Comparison of ENCODE assay signal across 8 cellular contexts in the genomic region with DNA sequence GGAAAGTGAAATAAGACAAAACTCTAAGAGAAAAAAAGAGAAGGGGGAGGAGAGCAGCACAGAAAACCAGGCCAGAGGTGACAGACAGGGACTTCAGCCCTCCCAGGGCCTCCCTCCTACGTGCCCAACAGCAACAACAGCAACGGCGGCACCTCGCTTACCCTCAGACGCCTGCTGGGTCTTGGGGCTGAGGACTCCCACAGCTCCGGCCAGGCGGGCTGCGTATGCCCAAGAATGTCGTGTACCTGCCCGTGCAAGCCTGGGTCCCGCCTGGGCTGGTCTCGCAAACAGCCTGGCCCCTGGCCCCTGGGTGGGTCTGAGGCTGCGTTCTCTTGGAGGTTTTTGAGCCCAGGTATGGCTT. TPM values are rescaled to one million over a fixed set of nuclear protein-coding genes. Genes with fewer than 3 reads are reported as not detected.
DNase-seq lines count a peak whose midpoint lies in the region; ATAC-seq and TF ChIP-seq lines count a peak whose summit lies in the region.

No MANE protein-coding gene starts in this region.

- peak; percentile 7 for DNase-seq in NCI-H2107 treated with DMSO at 0.1 percent for 48 hours (lab: John Stamatoyannopoulos, UW; ENCODE audit: unreplicated experiment)
- DNase-seq in NCI-H2107 (lab: John Stamatoyannopoulos, UW): no peak
- peak; percentile 22 to 33 for DNase-seq in activated CD4-positive, alpha-beta T cell treated with anti-CD3 and anti-CD28 coated beads for 4 hours
- DNase-seq in effector memory CD4-positive, alpha-beta T cell: peak; percentile 10 to 21 (median 20)
- no peak for DNase-seq in vagina (ENCODE audit: extremely low spot score in 2 of 2)
- no peak for DNase-seq in globus pallidus (ENCODE audit: low spot score)

- ATAC-seq in GM21528 (IDR thresholded peaks at IDR 0.05; ENCODE audit: low FRiP score, unreplicated experiment): no peak

- no peaks in the 10 kb centered on the region for H3K9me3 Mint-ChIP-seq in nephron

- TF ChIP-seq CTCF in nephron (IDR thresholded peaks at IDR 0.05; ENCODE audit: unreplicated experiment in 3 of 3): no peak
- TF ChIP-seq CTCF in vagina (IDR thresholded peaks at IDR 0.05): no peak

- peak overlapping the region; percentile 81 to 89 (median 88) for H3K4me3 Mint-ChIP-seq in nephron

- no peaks in the 10 kb centered on the region for H3K9me3 ChIP-seq in effector memory CD4-positive, alpha-beta T cell (ENCODE audit: control insufficient read depth, low read length)
- no peaks in the 10 kb centered on the region for H3K9me3 ChIP-seq in vagina

- no peaks in the 10 kb centered on the region for H3K27me3 Mint-ChIP-seq in nephron (ENCODE audit: low read depth)

- peaks cover 11% of the 10 kb centered on the region for H3K36me3 ChIP-seq in effector memory CD4-positive, alpha-beta T cell (ENCODE audit: control insufficient read depth, insufficient read depth, low read length)
- H3K36me3 ChIP-seq in vagina: no peaks in the 10 kb centered on the region

- H3K4me1 Mint-ChIP-seq in nephron: peaks cover 57% of the 10 kb centered on the region

- peak overlapping the region; percentile 69 for H3K4me3 ChIP-seq in effector memory CD4-positive, alpha-beta T cell (ENCODE audit: insufficient read depth, low read depth, low read length, poor library complexity, severe bottlenecking)
- peak overlapping the region; percentile 62 to 68 for H3K4me3 ChIP-seq in vagina

- H3K4me1 ChIP-seq in effector memory CD4-positive, alpha-beta T cell (ENCODE audit: control insufficient read depth, insufficient read depth, low read length, poor library complexity, severe bottlenecking): peaks cover 34% of the 10 kb centered on the region
- peaks cover 71% of the 10 kb centered on the region for H3K4me1 ChIP-seq in vagina

- TF ChIP-seq POLR2A in vagina (IDR thresholded peaks at IDR 0.05): no peak

- peak overlapping the region; percentile 97 to 99 (median 98) for H3K27ac Mint-ChIP-seq in nephron

- no peaks in the 10 kb centered on the region for H3K36me3 Mint-ChIP-seq in nephron (ENCODE audit: low read depth)

- H3K27ac ChIP-seq in effector memory CD4-positive, alpha-beta T cell (ENCODE audit: insufficient read depth, low read length, poor library complexity, severe bottlenecking): peak overlapping the region; percentile 79
- peak overlapping the region; percentile 88 for H3K27ac ChIP-seq in vagina

- H3K27me3 ChIP-seq in effector memory CD4-positive, alpha-beta T cell (replicated peaks; ENCODE audit: control insufficient read depth, insufficient read depth, low read length, poor library complexity, severe bottlenecking): no peaks in the 10 kb centered on the region
- no peaks in the 10 kb centered on the region for H3K27me3 ChIP-seq in vagina

- intact Hi-C loops in vagina (cut with DNase I): loop anchor here (5.0 kb wide), 2 partner anchors 71 to 456 kb away; partner anchors contain the start of gene STARD10

RNA-seq across cellular contexts. Expression of gene ARAP1, which starts 30.5 kb away (rescaled TPM):
- 59.2 TPM for total RNA-seq in vagina

RNA-seq across cellular contexts. Expression of gene PDE2A, which starts 47.4 kb away (rescaled TPM):
- 57.0 TPM for total RNA-seq in vagina

Comparison
In these comparisons a context has a peak if more than half of its experiments do, and no peak if none do; other contexts are left out.
1. DNase-seq: peak in NCI-H2107 treated with DMSO at 0.1 percent for 48 hours (single experiment), activated CD4-positive, alpha-beta T cell treated with anti-CD3 and anti-CD28 coated beads for 4 hours (2 of 2) and effector memory CD4-positive, alpha-beta T cell (3 of 3); none in NCI-H2107 (single experiment), vagina (0 of 2) and globus pallidus (single experiment).